In the genomic region with DNA sequence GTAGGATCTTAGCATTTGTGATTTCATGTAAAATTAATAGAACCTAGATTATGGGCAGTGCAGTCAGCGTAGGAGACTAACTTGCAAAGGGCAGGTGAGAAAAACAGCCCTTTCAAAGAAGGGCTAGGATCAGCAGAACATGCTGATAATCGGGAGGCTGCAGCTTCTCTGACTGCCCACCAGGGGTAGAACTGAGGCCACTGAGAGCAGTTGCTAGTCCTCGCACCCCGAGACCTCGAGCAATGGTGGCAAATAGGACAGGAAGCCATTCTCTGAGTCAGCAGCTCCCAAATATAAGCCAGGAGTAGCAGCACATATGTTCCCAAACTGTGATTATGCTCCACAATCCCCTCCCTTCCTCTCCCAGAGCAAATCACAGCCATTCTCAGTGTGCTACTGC, we compare ENCODE assay signal across 8 cellular contexts.
DNase-seq lines count a peak whose midpoint lies in the region; TF ChIP-seq lines count a peak whose summit lies in the region.
"Had no signal": no experiment of that assay in that cellular context is flagged by ENCODE, and none has a peak within 500 bp of the region (broad histone marks: within the 10 kb centered on the region; RNA-seq: fewer than 3 reads in every experiment).

No MANE protein-coding gene starts in this region.

- no peaks in the 10 kb centered on the region for H3K27me3 ChIP-seq in brain microvascular endothelial cell (replicated peaks)
- H3K27me3 ChIP-seq in neural progenitor cell = no peaks in the 10 kb centered on the region
- no peaks in the 10 kb centered on the region for H3K27me3 ChIP-seq in stomach
- H3K27me3 ChIP-seq: thyroid gland had no signal

- no peaks in the 10 kb centered on the region for H4K20me1 ChIP-seq in neural progenitor cell (ENCODE audit: low read depth)

- TF ChIP-seq CTCF in GM12873 (IDR thresholded peaks at IDR 0.05; ENCODE audit: insufficient read depth, low read depth, low read length, missing control alignments) (peak; percentile 68), brain microvascular endothelial cell (IDR thresholded peaks at IDR 0.05; ENCODE audit: low read depth, low read length, missing control alignments) (peak; percentile 83), neural progenitor cell (IDR thresholded peaks at IDR 0.05) (peak; percentile 57), stomach (IDR thresholded peaks at IDR 0.05) (peak in 1 of 7 experiments; percentile 5)

- H3K36me3 Mint-ChIP-seq in neural progenitor cell = no peaks in the 10 kb centered on the region

- H3K36me3 ChIP-seq in brain microvascular endothelial cell (replicated peaks) = no peaks in the 10 kb centered on the region
- H3K36me3 ChIP-seq in neural progenitor cell = no peaks in the 10 kb centered on the region
- no peaks in the 10 kb centered on the region for H3K36me3 ChIP-seq in stomach
- H3K36me3 ChIP-seq: thyroid gland had no signal

- TF ChIP-seq POLR2A in stomach (IDR thresholded peaks at IDR 0.05) = no peak

- H3K27ac Mint-ChIP-seq in neural progenitor cell = no peak overlapping the region

- peaks cover 3% of the 10 kb centered on the region for H3K9me3 Mint-ChIP-seq in neural progenitor cell

- no peaks in the 10 kb centered on the region for H3K79me2 ChIP-seq in neural progenitor cell (ENCODE audit: low read depth)

- intact Hi-C loops in stomach (cut with DNase I; ENCODE audit: low total_unique reads) = no loop called here

- no peak overlapping the region for H2AFZ ChIP-seq in neural progenitor cell (replicated peaks)

- H3K4me1 Mint-ChIP-seq in neural progenitor cell = no peaks in the 10 kb centered on the region

- H3K4me3 Mint-ChIP-seq in neural progenitor cell = no peak overlapping the region

- TF ChIP-seq RAD21 in Ishikawa (IDR thresholded peaks at IDR 0.05; ENCODE audit: low read depth) = peak; percentile 17; the same call in 1 of the 2 replicates

- TF ChIP-seq EP300 in Ishikawa (IDR thresholded peaks at IDR 0.05; ENCODE audit: borderline replicate concordance) (no peak), stomach (IDR thresholded peaks at IDR 0.05) (no peak)

- no peak overlapping the region for H3K4me3 ChIP-seq in brain microvascular endothelial cell (ENCODE audit: low read depth, low read length)
- H3K4me3 ChIP-seq in neural progenitor cell = no peak overlapping the region
- no peak overlapping the region for H3K4me3 ChIP-seq in stomach
- H3K4me3 ChIP-seq: thyroid gland had no signal

- H3F3A ChIP-seq in neural progenitor cell (ENCODE audit: low read depth) = no peaks in the 10 kb centered on the region

- H3K9me3 ChIP-seq in neural progenitor cell (ENCODE audit: low read depth) (no peaks in the 10 kb centered on the region), stomach (no peaks in the 10 kb centered on the region)
- H3K9me3 ChIP-seq: thyroid gland had no signal

- peak; percentile 48 for DNase-seq in brain microvascular endothelial cell
- DNase-seq in neural progenitor cell (ENCODE audit: low spot score) = peak; percentile 57
- DNase-seq in medulla oblongata (ENCODE audit: extremely low spot score) = no peak
- DNase-seq in activated effector memory CD4-positive, alpha-beta T cell treated with anti-CD3 and anti-CD28 coated beads, Interleukin-2, amount 50 U/mL, for 16 hours = no peak
- no peak for DNase-seq in stomach
- DNase-seq: thyroid gland had no signal

- H3K4me1 ChIP-seq in neural progenitor cell = no peaks in the 10 kb centered on the region
- no peaks in the 10 kb centered on the region for H3K4me1 ChIP-seq in stomach
- H3K4me1 ChIP-seq: thyroid gland had no signal

- H3K27me3 Mint-ChIP-seq in neural progenitor cell (ENCODE audit: insufficient read depth, low read depth) = no peaks in the 10 kb centered on the region

- H3K4me2 ChIP-seq in neural progenitor cell = no peak overlapping the region

- H3K9ac ChIP-seq in neural progenitor cell = no peak overlapping the region

- 11 to 26% (median 23%) methylated on average over 3 to 5 of the region's 5 CpGs for whole genome bisulfite sequencing in stomach, 5 donors

- H3K27ac ChIP-seq in brain microvascular endothelial cell = no peak overlapping the region
- no peak overlapping the region for H3K27ac ChIP-seq in neural progenitor cell
- H3K27ac ChIP-seq in stomach = no peak overlapping the region
- H3K27ac ChIP-seq: thyroid gland had no signal

- in situ Hi-C loops in brain microvascular endothelial cell (cut with HindIII; ENCODE audit: low pct_ligation_motif_present, low sequenced_read_pairs) = no loop called here

TF ChIP-seq in Ishikawa, 13 proteins besides CTCF, POLR2A, EP300 and RAD21:
- no peak for TF ChIP-seq TAF1 (IDR thresholded peaks at IDR 0.05; ENCODE audit: low read depth)
- no peak for TF ChIP-seq CEBPB (IDR thresholded peaks at IDR 0.05)
- TF ChIP-seq, protein P1, sequence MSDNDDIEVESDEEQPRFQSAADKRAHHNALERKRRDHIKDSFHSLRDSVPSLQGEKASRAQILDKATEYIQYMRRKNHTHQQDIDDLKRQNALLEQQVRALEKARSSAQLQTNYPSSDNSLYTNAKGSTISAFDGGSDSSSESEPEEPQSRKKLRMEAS (IDR thresholded peaks at IDR 0.05) = no peak
- TF ChIP-seq, protein P2, sequence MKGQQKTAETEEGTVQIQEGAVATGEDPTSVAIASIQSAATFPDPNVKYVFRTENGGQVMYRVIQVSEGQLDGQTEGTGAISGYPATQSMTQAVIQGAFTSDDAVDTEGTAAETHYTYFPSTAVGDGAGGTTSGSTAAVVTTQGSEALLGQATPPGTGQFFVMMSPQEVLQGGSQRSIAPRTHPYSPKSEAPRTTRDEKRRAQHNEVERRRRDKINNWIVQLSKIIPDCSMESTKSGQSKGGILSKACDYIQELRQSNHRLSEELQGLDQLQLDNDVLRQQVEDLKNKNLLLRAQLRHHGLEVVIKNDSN (IDR thresholded peaks at IDR 0.05) = no peak
- no peak for TF ChIP-seq ZBTB7A (IDR thresholded peaks at IDR 0.05; ENCODE audit: low read depth)
- TF ChIP-seq NFIC (IDR thresholded peaks at IDR 0.05) = no peak
- no peak for TF ChIP-seq FOXM1 (IDR thresholded peaks at IDR 0.05; ENCODE audit: borderline replicate concordance, low read depth)
- TF ChIP-seq TCF12 (IDR thresholded peaks at IDR 0.05; ENCODE audit: low read depth) = no peak
- TF ChIP-seq, protein P3, sequence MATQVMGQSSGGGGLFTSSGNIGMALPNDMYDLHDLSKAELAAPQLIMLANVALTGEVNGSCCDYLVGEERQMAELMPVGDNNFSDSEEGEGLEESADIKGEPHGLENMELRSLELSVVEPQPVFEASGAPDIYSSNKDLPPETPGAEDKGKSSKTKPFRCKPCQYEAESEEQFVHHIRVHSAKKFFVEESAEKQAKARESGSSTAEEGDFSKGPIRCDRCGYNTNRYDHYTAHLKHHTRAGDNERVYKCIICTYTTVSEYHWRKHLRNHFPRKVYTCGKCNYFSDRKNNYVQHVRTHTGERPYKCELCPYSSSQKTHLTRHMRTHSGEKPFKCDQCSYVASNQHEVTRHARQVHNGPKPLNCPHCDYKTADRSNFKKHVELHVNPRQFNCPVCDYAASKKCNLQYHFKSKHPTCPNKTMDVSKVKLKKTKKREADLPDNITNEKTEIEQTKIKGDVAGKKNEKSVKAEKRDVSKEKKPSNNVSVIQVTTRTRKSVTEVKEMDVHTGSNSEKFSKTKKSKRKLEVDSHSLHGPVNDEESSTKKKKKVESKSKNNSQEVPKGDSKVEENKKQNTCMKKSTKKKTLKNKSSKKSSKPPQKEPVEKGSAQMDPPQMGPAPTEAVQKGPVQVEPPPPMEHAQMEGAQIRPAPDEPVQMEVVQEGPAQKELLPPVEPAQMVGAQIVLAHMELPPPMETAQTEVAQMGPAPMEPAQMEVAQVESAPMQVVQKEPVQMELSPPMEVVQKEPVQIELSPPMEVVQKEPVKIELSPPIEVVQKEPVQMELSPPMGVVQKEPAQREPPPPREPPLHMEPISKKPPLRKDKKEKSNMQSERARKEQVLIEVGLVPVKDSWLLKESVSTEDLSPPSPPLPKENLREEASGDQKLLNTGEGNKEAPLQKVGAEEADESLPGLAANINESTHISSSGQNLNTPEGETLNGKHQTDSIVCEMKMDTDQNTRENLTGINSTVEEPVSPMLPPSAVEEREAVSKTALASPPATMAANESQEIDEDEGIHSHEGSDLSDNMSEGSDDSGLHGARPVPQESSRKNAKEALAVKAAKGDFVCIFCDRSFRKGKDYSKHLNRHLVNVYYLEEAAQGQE (IDR thresholded peaks at IDR 0.05; ENCODE audit: low read depth) = no peak
- no peak for TF ChIP-seq YY1 (IDR thresholded peaks at IDR 0.05; ENCODE audit: low read depth)

Comparison
In these comparisons a context has a peak if more than half of its experiments do, and no peak if none do; other contexts are left out.
1. DNase-seq: peak in brain microvascular endothelial cell (single experiment) and neural progenitor cell (single experiment); none in medulla oblongata (single experiment), activated effector memory CD4-positive, alpha-beta T cell treated with anti-CD3 and anti-CD28 coated beads, Interleukin-2, amount 50 U/mL, for 16 hours (single experiment) and stomach (single experiment).